2 cellular contexts compared by ENCODE assay signal in the genomic region with DNA sequence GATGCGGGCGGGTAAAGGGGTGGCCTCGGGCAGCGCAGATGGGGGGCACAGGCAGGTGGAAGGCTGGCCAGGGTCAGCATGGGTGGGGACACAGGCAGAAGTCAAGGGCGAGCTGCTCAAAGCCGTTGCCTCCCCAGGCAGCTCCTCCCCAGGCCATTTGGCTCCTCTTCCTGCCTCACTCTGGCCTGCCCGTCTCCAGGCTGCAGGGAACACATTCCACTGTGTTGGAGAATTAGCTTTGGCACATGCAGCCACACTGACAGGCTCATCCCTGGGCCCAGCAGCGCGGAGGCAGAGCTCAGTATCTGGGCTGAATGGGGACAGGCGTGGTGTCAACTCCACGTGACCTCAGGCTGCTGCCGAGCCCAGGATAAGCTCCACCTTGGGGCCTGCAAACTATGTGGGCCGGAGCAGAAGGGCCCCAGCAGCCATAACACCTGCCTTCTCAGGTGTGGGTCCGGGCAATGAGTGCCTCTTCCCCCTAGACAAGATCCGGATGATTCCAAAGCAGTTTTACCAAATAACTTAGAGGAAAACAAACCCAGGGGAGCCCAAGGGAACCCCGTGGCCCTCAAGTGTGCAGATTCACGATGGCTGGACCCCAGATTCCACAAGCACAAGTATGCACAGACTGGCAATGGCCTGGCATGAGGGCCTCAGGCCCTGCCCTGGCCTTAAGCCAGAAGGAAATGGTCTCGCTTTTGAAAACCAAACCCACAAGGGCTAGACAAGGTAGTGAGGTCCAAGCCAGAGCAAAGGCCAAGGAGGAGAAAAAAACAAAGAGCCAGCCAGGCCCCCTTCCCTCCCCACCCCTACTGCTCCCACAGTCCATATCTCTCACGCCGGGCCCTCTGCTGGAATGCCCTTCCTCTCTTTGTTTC.
TF ChIP-seq lines count a peak whose summit lies in the region.

No MANE protein-coding gene starts in this region.

TF ChIP-seq in GM23338, 12 proteins besides CTCF, POLR2A, EP300 and RAD21:
- TF ChIP-seq EZH2phosphoT487 (IDR thresholded peaks at IDR 0.05; ENCODE audit: unreplicated experiment) (no peak), ZNF114 (CRISPR knock-in tag; IDR thresholded peaks at IDR 0.05) (no peak), NANOG (IDR thresholded peaks at IDR 0.05; ENCODE audit: borderline replicate concordance) (no peak)
TF ChIP-seq in GM23338: peak in this region for 0.

TF ChIP-seq in H1, 55 proteins besides CTCF, POLR2A, EP300 and RAD21:
- TF ChIP-seq ASH2L (IDR thresholded peaks at IDR 0.05; ENCODE audit: low read length) (no peak), RXRA (IDR thresholded peaks at IDR 0.05; ENCODE audit: insufficient read depth, low read depth, low read length) (no peak), TEAD4 (IDR thresholded peaks at IDR 0.05; ENCODE audit: low read depth, low read length) (no peak), JUND (IDR thresholded peaks at IDR 0.05; ENCODE audit: low read length) (no peak), BACH1 (IDR thresholded peaks at IDR 0.05; ENCODE audit: low read length) (no peak), BRCA1 (IDR thresholded peaks at IDR 0.05; ENCODE audit: low read depth, low read length) (no peak), SRF (IDR thresholded peaks at IDR 0.05; ENCODE audit: low read depth, low read length) (no peak)
- TF ChIP-seq, protein P1, sequence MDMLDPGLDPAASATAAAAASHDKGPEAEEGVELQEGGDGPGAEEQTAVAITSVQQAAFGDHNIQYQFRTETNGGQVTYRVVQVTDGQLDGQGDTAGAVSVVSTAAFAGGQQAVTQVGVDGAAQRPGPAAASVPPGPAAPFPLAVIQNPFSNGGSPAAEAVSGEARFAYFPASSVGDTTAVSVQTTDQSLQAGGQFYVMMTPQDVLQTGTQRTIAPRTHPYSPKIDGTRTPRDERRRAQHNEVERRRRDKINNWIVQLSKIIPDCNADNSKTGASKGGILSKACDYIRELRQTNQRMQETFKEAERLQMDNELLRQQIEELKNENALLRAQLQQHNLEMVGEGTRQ (IDR thresholded peaks at IDR 0.05; ENCODE audit: low read length): no peak
